Comparison of ENCODE assay signal across 8 cellular contexts in genomic region chr2:227325824-227326195, GRCh38. TPM values are rescaled to one million over a fixed set of nuclear protein-coding genes. Genes with fewer than 3 reads are reported as not detected.
DNase-seq lines count a peak whose midpoint lies in the region; ATAC-seq and TF ChIP-seq lines count a peak whose summit lies in the region.

No MANE protein-coding gene starts in this region.

- peaks cover 3% of the 10 kb centered on the region for H3K36me3 Mint-ChIP-seq in T-cell

- TF ChIP-seq POLR2A in esophagus muscularis mucosa (IDR thresholded peaks at IDR 0.05; ENCODE audit: low read depth), result no peak

- POLR2A ChIA-PET in T-cell (lab: Charles Lee), result no interaction called here

- WGBS in esophagus muscularis mucosa, result 2% methylated on average over 7 of the region's 13 CpGs

- H3K27me3 ChIP-seq in esophagus muscularis mucosa (no peaks in the 10 kb centered on the region), muscle layer of colon (ENCODE audit: control insufficient read depth in 1 of 2, insufficient read depth in 2 of 2, low read length in 2 of 2) (no peaks in the 10 kb centered on the region)

- TF ChIP-seq EP300 in esophagus muscularis mucosa (IDR thresholded peaks at IDR 0.05), result no peak

- H3K27ac Mint-ChIP-seq in T-cell, result peak overlapping the region; percentile 85 to 87

- ATAC-seq in HG03175 (IDR thresholded peaks at IDR 0.05; ENCODE audit: unreplicated experiment) (peak; percentile 17), T-cell (replicated peaks in 1 of 4) (no peak)

- peaks cover 35 to 57% (median 52%) of the 10 kb centered on the region in 3 donors for H3K4me1 Mint-ChIP-seq in T-cell

- H3K9me3 Mint-ChIP-seq in T-cell, result no peaks in the 10 kb centered on the region

- peaks cover 19 to 33% (median 23%) of the 10 kb centered on the region in 4 donors for H3K4me1 ChIP-seq in esophagus muscularis mucosa
- H3K4me1 ChIP-seq in muscle layer of colon (ENCODE audit: insufficient read depth, low read length), result peaks cover 14% of the 10 kb centered on the region

- peak overlapping the region; percentile 87 to 97 (median 92) for H3K27ac ChIP-seq in esophagus muscularis mucosa (replicated peaks in 1 of 4)
- H3K27ac ChIP-seq in muscle layer of colon (ENCODE audit: low read depth, low read length), result peak overlapping the region; percentile 92

- intact Hi-C loops in esophagus muscularis mucosa (cut with DNase I), result no loop called here

- peak overlapping the region; percentile 87 for H3K9ac ChIP-seq in muscle layer of colon (ENCODE audit: low read length)

- H3K4me3 ChIP-seq in GM08714 (ENCODE audit: low read length) (peak overlapping the region; percentile 91), esophagus muscularis mucosa (peak overlapping the region; percentile 86 to 98 (median 93)), muscle layer of colon (ENCODE audit: low read depth in 1 of 2, low read length in 2 of 2) (peak overlapping the region; percentile 89 to 93)

- H3K4me3 Mint-ChIP-seq in T-cell, result peak overlapping the region; percentile 91 to 95 (median 91)

- no peaks in the 10 kb centered on the region for H3K27me3 Mint-ChIP-seq in T-cell

- CTCF ChIA-PET in T-cell (lab: Charles Lee), result no interaction called here

- H3K36me3 ChIP-seq in esophagus muscularis mucosa (peaks cover 0 to 6% (median 4%) of the 10 kb centered on the region in 4 donors), muscle layer of colon (ENCODE audit: insufficient read depth, low read length) (no peaks in the 10 kb centered on the region)

- DNase-seq in ACHN, result peak; percentile 50
- DNase-seq in T-cell, result no peak
- no peak for DNase-seq in esophagus muscularis mucosa (ENCODE audit: extremely low spot score)
- no peak for DNase-seq in H4 (ENCODE audit: low spot score)
- DNase-seq in stimulated activated CD8-positive, alpha-beta memory T cell treated with anti-CD3 and anti-CD28 coated beads, Interleukin-4, amount 100 ng/mL, for 48 hours, result no peak

- in situ Hi-C loops in ACHN (cut with HindIII; ENCODE audit: low pct_ligation_motif_present, low pct_unique_long_range_greater_than_20kb, low sequenced_read_pairs), result no loop called here

- no peak for TF ChIP-seq CTCF in esophagus muscularis mucosa (IDR thresholded peaks at IDR 0.05)

- no peaks in the 10 kb centered on the region for H3K9me3 ChIP-seq in esophagus muscularis mucosa
- no peaks in the 10 kb centered on the region for H3K9me3 ChIP-seq in muscle layer of colon (ENCODE audit: low read length)

RNA-seq across cellular contexts. Expression of gene MFF, which starts 0.8 kb away (rescaled TPM):
- total RNA-seq in T-cell (10 to 100 TPM; 50.7 to 57.6 (median 54.0) TPM), esophagus muscularis mucosa (100 to 1,000 TPM; 117 to 135 (median 125) TPM)
- 131 and 152 TPM in 2 replicates for total RNA-seq in H4 (2014; rRNA removed; shearing (Covaris generic))

RNA-seq across cellular contexts. Expression of gene TM4SF20, which starts 53.3 kb away (rescaled TPM):
- total RNA-seq in T-cell, result not detected
- not detected for total RNA-seq in esophagus muscularis mucosa
- 0.04 TPM in 1 of 2 replicates, not detected in the other for total RNA-seq in H4 (2014; rRNA removed; shearing (Covaris generic))
